ENCODE assay signal across 8 cellular contexts in genomic region chr18:47151457-47151856, GRCh38. TPM values are rescaled to one million over a fixed set of nuclear protein-coding genes. Genes with fewer than 3 reads are reported as not detected.
DNase-seq lines count a peak whose midpoint lies in the region; ATAC-seq, FAIRE-seq and TF ChIP-seq lines count a peak whose summit lies in the region.

No MANE protein-coding gene starts in this region.

- intact Hi-C loops in right cardiac atrium (cut with DNase I) (no loop called here), upper lobe of right lung (cut with DNase I) (no loop called here)

- H3K27me3 ChIP-seq in right atrium auricular region (no peaks in the 10 kb centered on the region), right cardiac atrium (ENCODE audit: control insufficient read depth, insufficient read depth) (no peaks in the 10 kb centered on the region), WERI-Rb-1 (ENCODE audit: insufficient read depth, low read depth, severe bottlenecking) (no peaks in the 10 kb centered on the region), upper lobe of right lung (no peaks in the 10 kb centered on the region)

- H3K27ac ChIP-seq in right atrium auricular region (peak overlapping the region; percentile 92 to 96), right cardiac atrium (ENCODE audit: low read length) (no peak overlapping the region), WERI-Rb-1 (peak overlapping the region; percentile 91), upper lobe of right lung (peak overlapping the region; percentile 93)

- no peaks in the 10 kb centered on the region for H3K9me3 ChIP-seq in right atrium auricular region
- no peaks in the 10 kb centered on the region for H3K9me3 ChIP-seq in right cardiac atrium (ENCODE audit: control insufficient read depth, low read length)
- H3K9me3 ChIP-seq in WERI-Rb-1 (ENCODE audit: severe bottlenecking): no peaks in the 10 kb centered on the region
- no peaks in the 10 kb centered on the region for H3K9me3 ChIP-seq in iPS-18c (ENCODE audit: control insufficient read depth, insufficient read depth, low read length)
- H3K9me3 ChIP-seq in upper lobe of right lung: no peaks in the 10 kb centered on the region

- in situ Hi-C loops in G401 (cut with HindIII; ENCODE audit: low sequenced_read_pairs): no loop called here

- H3K36me3 ChIP-seq in right atrium auricular region (no peaks in the 10 kb centered on the region), WERI-Rb-1 (peaks cover 35% of the 10 kb centered on the region), upper lobe of right lung (peaks cover 22% of the 10 kb centered on the region)

- no peak overlapping the region for H3K4me3 ChIP-seq in right atrium auricular region
- H3K4me3 ChIP-seq in right cardiac atrium (ENCODE audit: low read length): no peak overlapping the region
- H3K4me3 ChIP-seq in WERI-Rb-1 (ENCODE audit: low read depth, low read length): peak overlapping the region; percentile 62
- peak overlapping the region; percentile 96; the same call in 1 of the 2 replicates for H3K4me3 ChIP-seq in iPS-18c (ENCODE audit: insufficient read depth, low read depth, low read length)
- peak overlapping the region; percentile 86 for H3K4me3 ChIP-seq in upper lobe of right lung

- FAIRE-seq in urothelium cell line (lab: Jason Lieb, UNC): no peak

- DNase-seq in right atrium auricular region (ENCODE audit: low spot score): no peak
- no peak for DNase-seq in right cardiac atrium
- DNase-seq in WERI-Rb-1: no peak
- DNase-seq in upper lobe of right lung: no peak
- no peak for DNase-seq in G401 (ENCODE audit: low spot score)
- DNase-seq in urothelium cell line (ENCODE audit: low spot score): no peak
- DNase-seq in amniotic stem cell (lab: John Stamatoyannopoulos, UW): no peak

- H3K4me1 ChIP-seq in right atrium auricular region (peaks cover 0 to 22% of the 10 kb centered on the region in 2 donors), right cardiac atrium (ENCODE audit: control insufficient read depth, insufficient read depth, low read length) (peaks cover 2% of the 10 kb centered on the region), upper lobe of right lung (peaks cover 14% of the 10 kb centered on the region)

- ATAC-seq in right cardiac atrium: no peak
- ATAC-seq in upper lobe of right lung: no peak

- no peak for TF ChIP-seq CTCF in right atrium auricular region (IDR thresholded peaks at IDR 0.05)
- no peak for TF ChIP-seq CTCF in WERI-Rb-1 (IDR thresholded peaks at IDR 0.05; ENCODE audit: low read depth, low read length)
- TF ChIP-seq CTCF in upper lobe of right lung (IDR thresholded peaks at IDR 0.05): no peak

RNA-seq across cellular contexts. Expression of gene HDHD2, which starts 1.2 kb away (rescaled TPM):
- total RNA-seq in right atrium auricular region (10 to 100 TPM; 15.7 to 36.0 TPM), right cardiac atrium (10 to 100 TPM; 34.3 to 39.9 (median 35.9) TPM), upper lobe of right lung (38.2 TPM)
- 23.0 TPM for polyA plus RNA-seq in right cardiac atrium
- total RNA-seq in G401 (2014; rRNA removed; shearing (Covaris generic)): 6.6 and 15.8 TPM in 2 replicates

RNA-seq across cellular contexts. Expression of gene IER3IP1, which starts 24.7 kb away (rescaled TPM):
- 10 to 100 TPM in 1 of 2 donors, 1 to 10 TPM in 1; 9.7 to 15.5 TPM for total RNA-seq in right atrium auricular region
- total RNA-seq in right cardiac atrium: 10 to 100 TPM in 1 of 4 donors, 1 to 10 TPM in 3; 8.8 to 12.4 (median 9.4) TPM
- 16.8 TPM for polyA plus RNA-seq in right cardiac atrium
- 12.9 TPM for total RNA-seq in upper lobe of right lung
- 29.2 and 34.2 TPM in 2 replicates for total RNA-seq in G401 (2014; rRNA removed; shearing (Covaris generic))

Comparison
In these comparisons a context has a peak if more than half of its experiments do, and no peak if none do; other contexts are left out.
1. H3K4me3 ChIP-seq: peak in WERI-Rb-1 (single experiment), iPS-18c (single experiment) and upper lobe of right lung (single experiment); none in right atrium auricular region (0 of 2) and right cardiac atrium (single experiment).